Comparison of ENCODE assay signal across 8 cellular contexts in the genomic region with DNA sequence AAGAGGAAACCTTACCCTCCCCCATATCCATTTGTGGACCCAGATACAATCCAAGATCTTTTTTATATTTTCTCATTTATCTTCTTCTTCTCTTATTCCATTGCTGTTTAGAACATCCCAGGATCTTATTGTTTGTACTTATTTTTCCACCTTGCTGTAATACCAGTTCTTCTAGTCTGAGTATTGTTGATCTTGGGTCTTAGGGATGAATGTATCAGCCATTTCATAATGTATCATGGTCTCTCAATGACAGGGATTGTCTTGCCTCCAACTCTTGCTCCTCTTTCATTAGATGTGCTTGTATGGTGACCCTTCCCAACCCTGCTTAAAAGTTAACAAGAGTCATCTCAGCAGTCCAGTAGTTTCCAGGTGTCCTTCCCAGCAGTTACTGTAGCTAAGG.
"Had no signal": no experiment of that assay in that cellular context is flagged by ENCODE, and none has a peak within 500 bp of the region (broad histone marks: within the 10 kb centered on the region; RNA-seq: fewer than 3 reads in every experiment).

No MANE protein-coding gene starts in this region.

- H3K4me3 Mint-ChIP-seq: GM23338, H9, IgD-negative memory B cell had no signal

- H3K4me2 ChIP-seq: GM23338 had no signal

- H3K27ac Mint-ChIP-seq: GM23338, H9, IgD-negative memory B cell had no signal

- H3K27ac ChIP-seq: HL-60 had no signal

- DNase-seq: H9, HCEC 1CT had no signal

- FAIRE-seq: H1, H54, HepG2 had no signal

- H3K27me3 Mint-ChIP-seq: IgD-negative memory B cell had no signal

- ATAC-seq: GM23338, HepG2 had no signal

- H3K4me3 ChIP-seq: GM23338 had no signal

- H2AFZ ChIP-seq: GM23338 had no signal
